Comparison of ENCODE assay signal across 8 cellular contexts in genomic region chr15:36007699-36008098, GRCh38.
"Had no signal": no experiment of that assay in that cellular context is flagged by ENCODE, and none has a peak within 500 bp of the region (broad histone marks: within the 10 kb centered on the region; RNA-seq: fewer than 3 reads in every experiment).

No MANE protein-coding gene starts in this region.

- FAIRE-seq: G401.6, GM12878, GM12891, GM12892, GM18507, GM19239 had no signal

- H3K4me3 ChIP-seq: GM12878 had no signal

- DNase-seq: GDM1, GF-D8 had no signal

- ATAC-seq: GM12878 had no signal
